9 cellular contexts compared by ENCODE assay signal in genomic region chr15:85795669-85796305, GRCh38. TPM values are rescaled to one million over a fixed set of nuclear protein-coding genes. Genes with fewer than 3 reads are reported as not detected.
A peak's percentile ranks its signal among the peaks of the same experiment; 100 is the strongest.
DNase-seq lines count a peak whose midpoint lies in the region; ATAC-seq, FAIRE-seq and TF ChIP-seq lines count a peak whose summit lies in the region.
"Had no signal": no experiment of that assay in that cellular context is flagged by ENCODE, and none has a peak within 500 bp of the region (broad histone marks: within the 10 kb centered on the region; RNA-seq: fewer than 3 reads in every experiment).

No MANE protein-coding gene starts in this region.

- no peak overlapping the region for H3K27ac ChIP-seq in HepG2 (ENCODE audit: extremely low read length, insufficient read depth, low read length)
- H3K27ac ChIP-seq in right lobe of liver = no peak overlapping the region
- no peak overlapping the region for H3K27ac ChIP-seq in caudate nucleus (ENCODE audit: low read depth, low read length)
- H3K27ac ChIP-seq in tibial artery = no peak overlapping the region
- H3K27ac ChIP-seq: cardiac muscle cell had no signal

- H3K27me3 Mint-ChIP-seq in activated CD4-positive, alpha-beta memory T cell treated with anti-CD3 and anti-CD28 coated beads, Interleukin-2, amount 10 ng/mL, durations not matched to agents 7 days and 5 days = peaks cover 3% of the 10 kb centered on the region
- H3K27me3 Mint-ChIP-seq in memory B cell = peaks cover 4% of the 10 kb centered on the region

- in situ Hi-C loops in HepG2 (cut with HindIII; ENCODE audit: extremely low pct_ligation_motif_present, low pct_unique_long_range_greater_than_20kb) = no loop called here

- H4K20me1 ChIP-seq in HepG2 (ENCODE audit: insufficient read depth, low read length) = peaks cover 11% of the 10 kb centered on the region

- H3K9ac ChIP-seq in HepG2 (ENCODE audit: insufficient read depth, low read depth, low read length) = no peak overlapping the region

- DNase-seq in HepG2 (ENCODE audit: low spot score) (no peak), right lobe of liver (no peak), memory B cell (ENCODE audit: low spot score in 2 of 2) (no peak), caudate nucleus (lab: John Stamatoyannopoulos, UW) (no peak), tibial artery (no peak), anterior cingulate cortex (lab: John Stamatoyannopoulos, UW) (no peak)
- DNase-seq in activated CD4-positive, alpha-beta memory T cell treated with anti-CD3 and anti-CD28 coated beads, Interleukin-2, amount 10 ng/mL, durations not matched to agents 7 days and 5 days = no peak

- ATAC-seq in HepG2 (no peak), right lobe of liver (no peak), memory B cell (ENCODE audit: low read depth) (no peak), HG03457 (IDR thresholded peaks at IDR 0.05; ENCODE audit: unreplicated experiment) (no peak)

- TF ChIP-seq EP300 in HepG2 (IDR thresholded peaks at IDR 0.05; ENCODE audit: low read depth in 2 of 2, low read length in 2 of 2) (no peak), HepG2 (CRISPR knock-in tag; IDR thresholded peaks at IDR 0.05; ENCODE audit: borderline replicate concordance) (no peak)

- WGBS in HepG2 (ENCODE audit: low lambda C conversion rate) = 63% methylated on average over 7 of the region's 7 CpGs
- 57% methylated on average over 7 of the region's 7 CpGs for WGBS in right lobe of liver (ENCODE audit: insufficient coverage, low coverage, low lambda C conversion rate, missing lambda C conversion rate)

- TF ChIP-seq POLR2A in HepG2 (IDR thresholded peaks at IDR 0.05; ENCODE audit: insufficient read depth in 1 of 2, low read depth in 2 of 2, low read length in 2 of 2) = no peak
- TF ChIP-seq POLR2A in right lobe of liver (IDR thresholded peaks at IDR 0.05) = no peak

- H3K36me3 ChIP-seq in HepG2 (replicated peaks in 1 of 2; ENCODE audit: control insufficient read depth in 1 of 2, insufficient read depth in 2 of 2, low read length in 2 of 2) (no peaks in the 10 kb centered on the region), right lobe of liver (no peaks in the 10 kb centered on the region), tibial artery (no peaks in the 10 kb centered on the region)
- H3K36me3 ChIP-seq: cardiac muscle cell had no signal

- peaks cover 26% of the 10 kb centered on the region for H3K79me2 ChIP-seq in HepG2 (ENCODE audit: insufficient read depth, low read length)

- H3K9me3 ChIP-seq in HepG2 (ENCODE audit: low read length) (no peaks in the 10 kb centered on the region), right lobe of liver (no peaks in the 10 kb centered on the region), tibial artery (no peaks in the 10 kb centered on the region)

- H3K27ac Mint-ChIP-seq in activated CD4-positive, alpha-beta memory T cell treated with anti-CD3 and anti-CD28 coated beads, Interleukin-2, amount 10 ng/mL, durations not matched to agents 7 days and 5 days = no peak overlapping the region
- peak overlapping the region; percentile 19 for H3K27ac Mint-ChIP-seq in memory B cell

- H3K4me3 Mint-ChIP-seq in activated CD4-positive, alpha-beta memory T cell treated with anti-CD3 and anti-CD28 coated beads, Interleukin-2, amount 10 ng/mL, durations not matched to agents 7 days and 5 days = peak overlapping the region; percentile 87
- H3K4me3 Mint-ChIP-seq in memory B cell = peak overlapping the region; percentile 90

- no peaks in the 10 kb centered on the region for H3K9me3 Mint-ChIP-seq in activated CD4-positive, alpha-beta memory T cell treated with anti-CD3 and anti-CD28 coated beads, Interleukin-2, amount 10 ng/mL, durations not matched to agents 7 days and 5 days
- no peaks in the 10 kb centered on the region for H3K9me3 Mint-ChIP-seq in memory B cell

- H2AFZ ChIP-seq in HepG2 (ENCODE audit: low read length) = peak overlapping the region; percentile 99

- H3K4me1 Mint-ChIP-seq in activated CD4-positive, alpha-beta memory T cell treated with anti-CD3 and anti-CD28 coated beads, Interleukin-2, amount 10 ng/mL, durations not matched to agents 7 days and 5 days = peaks cover 31% of the 10 kb centered on the region
- peaks cover 24% of the 10 kb centered on the region for H3K4me1 Mint-ChIP-seq in memory B cell

- H3K36me3 Mint-ChIP-seq in activated CD4-positive, alpha-beta memory T cell treated with anti-CD3 and anti-CD28 coated beads, Interleukin-2, amount 10 ng/mL, durations not matched to agents 7 days and 5 days (ENCODE audit: low read depth) = no peaks in the 10 kb centered on the region
- no peaks in the 10 kb centered on the region for H3K36me3 Mint-ChIP-seq in memory B cell

- TF ChIP-seq RAD21 in HepG2 (CRISPR knock-in tag; IDR thresholded peaks at IDR 0.05) = no peak

- H3K4me3 ChIP-seq in HepG2 (replicated peaks in 1 of 3; ENCODE audit: insufficient read depth in 1 of 3, low read depth in 2 of 3, low read length in 3 of 3) (peak overlapping the region in 1 of 3 experiments; percentile 65; a peak in 1 of 6 replicates), right lobe of liver (no peak overlapping the region), tibial artery (peak overlapping the region in 1 of 2 donors; percentile 99)

- H3K4me2 ChIP-seq in HepG2 (ENCODE audit: low read depth, low read length) = peak overlapping the region; percentile 93

- no peak for FAIRE-seq in HepG2 (lab: Jason Lieb, UNC)

- H3K4me1 ChIP-seq in HepG2 (ENCODE audit: insufficient read depth, low read length) (peaks cover 42% of the 10 kb centered on the region), right lobe of liver (peaks cover 0 to 22% (median 5%) of the 10 kb centered on the region in 4 donors), tibial artery (peaks cover 0 to 28% (median 25%) of the 10 kb centered on the region in 4 donors)

- CTCF ChIA-PET in HepG2 (lab: Yijun Ruan, JAX; ENCODE audit: low intra/inter-chr PET ratio, low total read pairs) = no interaction called here
- CTCF ChIA-PET in activated CD4-positive, alpha-beta memory T cell treated with anti-CD3 and anti-CD28 coated beads, Interleukin-2, amount 10 ng/mL, durations not matched to agents 7 days and 5 days (lab: Charles Lee) = interaction anchor here (1.0 kb wide), 1 partner anchor 65 kb away, joined by 4 read pairs; no protein-coding TSS in a partner anchor

- POLR2A ChIA-PET in HepG2 (lab: Yijun Ruan, JAX) = interaction anchor here (1.4 kb wide), 1 partner anchor 18 kb away, joined by 4 read pairs; no protein-coding TSS in a partner anchor
- POLR2A ChIA-PET in activated CD4-positive, alpha-beta memory T cell treated with anti-CD3 and anti-CD28 coated beads, Interleukin-2, amount 10 ng/mL, durations not matched to agents 7 days and 5 days (lab: Charles Lee) = interaction anchor here (1.5 kb wide), 1 partner anchor 10 kb away, joined by 7 read pairs; no protein-coding TSS in a partner anchor

- H3K27me3 ChIP-seq in HepG2 (ENCODE audit: control insufficient read depth in 1 of 2, insufficient read depth in 2 of 2, low read length in 2 of 2) = no peaks in the 10 kb centered on the region; a peak in 1 of 5 replicates
- H3K27me3 ChIP-seq in right lobe of liver = no peaks in the 10 kb centered on the region
- no peaks in the 10 kb centered on the region for H3K27me3 ChIP-seq in tibial artery
- H3K27me3 ChIP-seq: cardiac muscle cell had no signal

- TF ChIP-seq CTCF in HepG2 (CRISPR knock-in tag; IDR thresholded peaks at IDR 0.05) (no peak), right lobe of liver (IDR thresholded peaks at IDR 0.05) (no peak), tibial artery (IDR thresholded peaks at IDR 0.05) (no peak)

- BruUV-seq in HepG2 (replicated peaks; lab: Mats Ljungman, UMichigan) = no TSS peak

- intact Hi-C loops in HepG2 (cut with micrococcal nuclease; ENCODE audit: unreplicated experiment) (no loop called here), right lobe of liver (cut with DNase I) (no loop called here), tibial artery (cut with DNase I; ENCODE audit: low total_unique reads) (no loop called here)

TF ChIP-seq in HepG2, 621 proteins besides CTCF, POLR2A, EP300 and RAD21:
- TF ChIP-seq ZFP36L1 (CRISPR knock-in tag; IDR thresholded peaks at IDR 0.05) = no peak
TF ChIP-seq in HepG2: peak in this region for 0.

RNA-seq across cellular contexts. Expression of gene KLHL25, which starts 1.1 kb away (rescaled TPM):
- 7.4 and 8.2 TPM in 2 replicates for total RNA-seq in HepG2 (2016; rRNA removed; fragmentation: Illumina TruSeq; extraction: Trizol)
- total RNA-seq in HepG2 (2016; cell fraction: cytosol; rRNA removed; fragmentation: Illumina TruSeq; extraction: Trizol; ENCODE audit: low read depth) = 2.2 TPM in 2 replicates
- 6.6 and 8.0 TPM in 2 replicates for total RNA-seq in HepG2 (2016; cell fraction: insoluble cytoplasmic fraction; rRNA removed; fragmentation: Illumina TruSeq; extraction: Trizol)
- 4.1 and 4.3 TPM in 2 replicates for total RNA-seq in HepG2 (2016; cell fraction: membrane; rRNA removed; fragmentation: Illumina TruSeq; extraction: Trizol)
- total RNA-seq in HepG2 (2016; cell fraction: nucleus; rRNA removed; fragmentation: Illumina TruSeq; extraction: Trizol) = 6.8 and 7.2 TPM in 2 replicates
- 3.7 and 5.2 TPM in 2 replicates for polyA plus RNA-seq in HepG2 (2011; rRNA removed)
- 3.2 and 4.8 TPM in 2 replicates for polyA plus RNA-seq in HepG2 (2011; cell fraction: cytosol; rRNA removed)
- polyA plus RNA-seq in HepG2 (2011; cell fraction: nucleus; rRNA removed) = 9.9 and 10.8 TPM in 2 replicates
- polyA plus RNA-seq in HepG2 (2012) = 2.3 and 3.1 TPM in 2 replicates
- 1.0 and 1.1 TPM in 2 replicates for polyA plus RNA-seq in HepG2 (2016; cell fraction: cytosol; fragmentation: Illumina TruSeq; extraction: Trizol; ENCODE audit: low read depth)
- polyA plus RNA-seq in HepG2 (2016; cell fraction: insoluble cytoplasmic fraction; fragmentation: Illumina TruSeq; extraction: Trizol; ENCODE audit: low read depth) = 5.4 and 5.9 TPM in 2 replicates
- polyA plus RNA-seq in HepG2 (2016; cell fraction: membrane; fragmentation: Illumina TruSeq; extraction: Trizol; ENCODE audit: low read depth) = 1.7 and 2.0 TPM in 2 replicates
- polyA plus RNA-seq in HepG2 (2016; cell fraction: nucleus; fragmentation: Illumina TruSeq; extraction: Trizol; ENCODE audit: insufficient read depth, low read depth) = 8.0 TPM in 2 replicates
- polyA minus RNA-seq in HepG2 (2011; rRNA and poly(A)+ RNA removed; ENCODE audit: low replicate concordance) = 9.9 and 14.9 TPM in 2 replicates
- 3.3 and 4.0 TPM in 2 replicates for polyA minus RNA-seq in HepG2 (2011; cell fraction: cytosol; rRNA and poly(A)+ RNA removed)
- polyA minus RNA-seq in HepG2 (2011; cell fraction: nucleus; rRNA and poly(A)+ RNA removed) = 6.2 and 6.7 TPM in 2 replicates
- 10 to 100 TPM in 3 of 6 experiments, 1 to 10 TPM in 3; 5.8 to 21.7 (median 13.4) TPM for total RNA-seq in right lobe of liver
- total RNA-seq in activated CD4-positive, alpha-beta memory T cell treated with anti-CD3 and anti-CD28 coated beads, Interleukin-2, amount 10 ng/mL, durations not matched to agents 7 days and 5 days = 1 to 10 TPM; 4.3 to 4.4 TPM
